Comparison of ENCODE assay signal across 1 cellular context in genomic region chr19:18541992-18542935, GRCh38.
TF ChIP-seq lines count a peak whose summit lies in the region.

No MANE protein-coding gene starts in this region.

TF ChIP-seq in H1, 55 proteins besides CTCF, POLR2A, EP300 and RAD21:
- TF ChIP-seq SAP30 (IDR thresholded peaks at IDR 0.05; ENCODE audit: insufficient read depth, insufficient replicate concordance, low read length) = no peak
- TF ChIP-seq RXRA (IDR thresholded peaks at IDR 0.05; ENCODE audit: insufficient read depth, low read depth, low read length) = no peak
- no peak for TF ChIP-seq CHD2 (IDR thresholded peaks at IDR 0.05; ENCODE audit: low read length)
- TF ChIP-seq BRCA1 (IDR thresholded peaks at IDR 0.05; ENCODE audit: low read depth, low read length) = no peak
- no peak for TF ChIP-seq CHD1 (IDR thresholded peaks at IDR 0.05; ENCODE audit: low read depth, low read length)
- no peak for TF ChIP-seq ATF3 (IDR thresholded peaks at IDR 0.05; ENCODE audit: insufficient read depth, low read depth, low read length)
- TF ChIP-seq RBBP5 (IDR thresholded peaks at IDR 0.05; ENCODE audit: borderline replicate concordance, low read depth, low read length) = no peak
- TF ChIP-seq EGR1 (IDR thresholded peaks at IDR 0.05; ENCODE audit: borderline replicate concordance, low read depth, low read length) = no peak
- TF ChIP-seq HDAC2 (IDR thresholded peaks at IDR 0.05; ENCODE audit: borderline replicate concordance in 1 of 2, low read depth in 2 of 2, low read length in 2 of 2) = no peak
- TF ChIP-seq BCL11A (IDR thresholded peaks at IDR 0.05; ENCODE audit: low read depth in 2 of 2, low read length in 2 of 2) = no peak
TF ChIP-seq in H1: peak in this region for 0.
